In the genomic region with DNA sequence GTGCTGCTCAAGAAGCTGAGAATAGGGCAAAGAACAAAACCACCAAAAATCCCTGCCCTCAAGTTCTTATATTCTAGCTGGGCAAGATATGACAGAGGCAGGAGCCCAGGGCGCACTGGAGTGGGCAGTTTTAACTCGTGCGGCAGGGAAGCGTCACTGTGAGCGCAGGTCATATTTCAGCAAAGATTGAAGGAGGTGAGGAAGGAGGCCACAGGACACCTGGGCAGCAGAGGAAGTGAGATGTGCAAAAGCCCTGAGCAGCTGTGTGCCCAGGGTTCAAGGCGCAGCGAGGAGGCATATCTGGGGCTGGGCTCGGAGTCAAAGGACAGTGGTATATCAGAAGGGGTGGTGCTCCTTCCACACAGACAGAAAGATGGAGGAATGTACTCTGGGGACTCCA, we compare ENCODE assay signal across 19 cellular contexts. TPM values are rescaled to one million over a fixed set of nuclear protein-coding genes. Genes with fewer than 3 reads are reported as not detected.
DNase-seq lines count a peak whose midpoint lies in the region; ATAC-seq, FAIRE-seq and TF ChIP-seq lines count a peak whose summit lies in the region.
"Had no signal": no experiment of that assay in that cellular context is flagged by ENCODE, and none has a peak within 500 bp of the region (broad histone marks: within the 10 kb centered on the region; RNA-seq: fewer than 3 reads in every experiment).

No MANE protein-coding gene starts in this region.

- H3K36me3 ChIP-seq in heart right ventricle (no peaks in the 10 kb centered on the region), kidney (ENCODE audit: control insufficient read depth in 1 of 2, insufficient read depth in 2 of 2, low read length in 2 of 2) (no peaks in the 10 kb centered on the region)
- H3K36me3 ChIP-seq: BE2C had no signal

- TF ChIP-seq CTCF in heart right ventricle (IDR thresholded peaks at IDR 0.05) (no peak), kidney (IDR thresholded peaks at IDR 0.05; ENCODE audit: borderline replicate concordance, extremely low read depth, insufficient read depth) (no peak)

- H3K4me3 ChIP-seq in heart right ventricle (no peak overlapping the region), kidney (ENCODE audit: low read length in 2 of 2) (no peak overlapping the region)

- intact Hi-C loops in cardiac septum (cut with DNase I): no loop called here
- intact Hi-C loops in heart right ventricle (cut with DNase I): no loop called here
- intact Hi-C loops in kidney (cut with DNase I): no loop called here
- intact Hi-C loops in posterior vena cava (cut with DNase I): no loop called here

- no peak overlapping the region for H3K9ac ChIP-seq in kidney (ENCODE audit: low read length in 2 of 2)

- ATAC-seq in heart right ventricle: no peak
- ATAC-seq in HG02884 (IDR thresholded peaks at IDR 0.05; ENCODE audit: unreplicated experiment): no peak
- ATAC-seq in HG03108 (IDR thresholded peaks at IDR 0.05; ENCODE audit: unreplicated experiment): no peak
- ATAC-seq: CD8-positive, alpha-beta T cell; HCT116 had no signal

- peaks cover 0 to 9% (median 0%) of the 10 kb centered on the region in 9 donors for H3K4me1 ChIP-seq in heart right ventricle
- no peaks in the 10 kb centered on the region for H3K4me1 ChIP-seq in kidney (ENCODE audit: control insufficient read depth in 1 of 2, insufficient read depth in 1 of 2, low read depth in 1 of 2, low read length in 2 of 2)
- H3K4me1 ChIP-seq: BE2C had no signal

- H3K9me3 ChIP-seq in heart right ventricle (no peaks in the 10 kb centered on the region), kidney (ENCODE audit: control insufficient read depth in 1 of 2, low read length in 2 of 2) (no peaks in the 10 kb centered on the region)
- H3K9me3 ChIP-seq: BE2C had no signal

- WGBS in heart right ventricle, 2 donors: 80 to 92% methylated on average over 8 of the region's 8 CpGs

- DNase-seq in cardiac septum (ENCODE audit: low spot score) (peak; percentile 73), heart right ventricle (no peak), kidney (peak; percentile 29), posterior vena cava (ENCODE audit: low spot score) (peak; percentile 47), C1 segment of cervical spinal cord (lab: John Stamatoyannopoulos, UW) (no peak)
- DNase-seq: BE2C; CD8-positive, alpha-beta T cell; COR-L47; DND-41; GF-D8; IMR-90 had no signal

- no peak for FAIRE-seq in kidney (lab: Jason Lieb, UNC)
- FAIRE-seq: A204.1, D721Med had no signal

- H3K27ac ChIP-seq in heart right ventricle: no peak overlapping the region
- H3K27ac ChIP-seq in kidney (ENCODE audit: low read depth in 2 of 2, low read length in 2 of 2): no peak overlapping the region

- peaks cover 0 to 8% (median 0%) of the 10 kb centered on the region in 7 donors for H3K27me3 ChIP-seq in heart right ventricle
- H3K27me3 ChIP-seq: BE2C had no signal

RNA-seq across cellular contexts. Expression of gene KCNC1, which starts 13.5 kb away (rescaled TPM):
- 0.05 TPM for total RNA-seq in cardiac septum
- under 1 TPM in 4 of 10 donors, not detected in 6; 0.04 to 0.09 (median 0.06) TPM for total RNA-seq in heart right ventricle
- not detected for polyA plus RNA-seq in heart right ventricle
- 0.03 TPM for total RNA-seq in kidney
- not detected for polyA plus RNA-seq in kidney (ENCODE audit: insufficient read depth, low read depth, low replicate concordance)
- total RNA-seq in posterior vena cava: not detected
- total RNA-seq: CD8-positive, alpha-beta T cell; H4; HT-29; IMR-90 had no signal
- polyA plus RNA-seq: CD14-positive monocyte had no signal

RNA-seq across cellular contexts. Expression of gene MYOD1, which starts 28.7 kb away (rescaled TPM):
- not detected for total RNA-seq in cardiac septum
- under 1 TPM in 1 of 10 donors, not detected in 9; 0.20 TPM for total RNA-seq in heart right ventricle
- not detected for polyA plus RNA-seq in heart right ventricle
- not detected for total RNA-seq in kidney
- polyA plus RNA-seq in kidney (ENCODE audit: insufficient read depth, low read depth, low replicate concordance): not detected
- not detected for total RNA-seq in posterior vena cava
- total RNA-seq: CD8-positive, alpha-beta T cell; H4; HT-29; IMR-90 had no signal
- polyA plus RNA-seq: CD14-positive monocyte, IMR-90 had no signal

Comparison
In these comparisons a context has a peak if more than half of its experiments do, and no peak if none do; other contexts are left out.
1. DNase-seq: peak in cardiac septum (single experiment), kidney (single experiment) and posterior vena cava (single experiment); none in heart right ventricle (0 of 2) and C1 segment of cervical spinal cord (0 of 14).